ENCODE assay signal across 26 cellular contexts in the genomic region with DNA sequence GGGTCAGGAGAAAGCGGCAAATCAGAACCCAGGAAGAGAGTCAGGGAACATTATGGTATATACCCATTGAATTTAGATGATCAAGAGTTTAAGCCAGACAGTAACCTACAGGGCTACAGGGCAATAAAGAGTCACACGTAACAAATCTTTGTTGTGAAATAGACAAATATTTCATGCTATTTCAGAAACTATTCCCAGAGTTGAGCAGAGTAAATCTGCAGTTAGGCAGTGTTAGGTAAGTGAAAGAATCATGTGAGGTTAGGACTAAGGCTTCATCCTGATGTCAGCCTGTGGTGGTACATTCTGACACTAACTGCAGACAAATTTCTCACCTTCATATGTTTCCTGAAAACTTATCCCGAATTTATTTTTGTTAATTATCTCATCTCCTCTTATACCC.
"Had no signal": no experiment of that assay in that cellular context is flagged by ENCODE, and none has a peak within 500 bp of the region (broad histone marks: within the 10 kb centered on the region; RNA-seq: fewer than 3 reads in every experiment).

No MANE protein-coding gene starts in this region.

- FAIRE-seq: astrocyte had no signal

- DNase-seq: activated CD4-positive, alpha-beta memory T cell treated with anti-CD3 and anti-CD28 coated beads, Interleukin-2, amount 10 ng/mL, durations not matched to agents 7 days and 5 days; activated CD4-positive, alpha-beta T cell treated with anti-CD3 and anti-CD28 coated beads, Interleukin-2, amount 10 ng/mL, durations not matched to agents 7 days and 5 days; activated CD4-positive, CD25-positive, alpha-beta regulatory T cell; activated CD8-positive, alpha-beta memory T cell treated with anti-CD3 and anti-CD28 coated beads, Interleukin-2, amount 50 U/mL, for 4 hours; activated T-cell treated with anti-CD3 and anti-CD28 coated beads, Interleukin-2, amount 50 U/mL, for 72 hours; amygdala; MG63; MV-4-11; NCI-H1092 treated with DMSO at 0.1 percent for 48 hours; NCI-H1417 treated with DMSO at 0.1 percent for 48 hours; NCI-H1694; NCI-H2029; NCI-H2107; NCI-H2171 treated with DMSO at 0.1 percent for 48 hours; NCI-H226; NCI-H69; NK-92 treated with Interleukin-12 subunit alpha and Interleukin-12 subunit beta, amount 100 ng/mL, for 24 hours; OCI-M1; RPMI8226; T-cell; T-helper 2 cell had no signal

- H3K27ac ChIP-seq: SK-N-MC, VCaP had no signal

- ATAC-seq: activated T-cell treated with anti-CD3 and anti-CD28 coated beads, Interleukin-2, amount 50 U/mL, for 72 hours; Panc1; Right ventricle myocardium inferior; T-cell had no signal

- H3K36me3 ChIP-seq: MG63 had no signal

- H3K27me3 ChIP-seq: MG63 had no signal

- H3K4me3 ChIP-seq: MG63, SK-N-MC had no signal

- H3K9me3 ChIP-seq: MG63 had no signal
